ENCODE assay signal across 34 cellular contexts in the genomic region with DNA sequence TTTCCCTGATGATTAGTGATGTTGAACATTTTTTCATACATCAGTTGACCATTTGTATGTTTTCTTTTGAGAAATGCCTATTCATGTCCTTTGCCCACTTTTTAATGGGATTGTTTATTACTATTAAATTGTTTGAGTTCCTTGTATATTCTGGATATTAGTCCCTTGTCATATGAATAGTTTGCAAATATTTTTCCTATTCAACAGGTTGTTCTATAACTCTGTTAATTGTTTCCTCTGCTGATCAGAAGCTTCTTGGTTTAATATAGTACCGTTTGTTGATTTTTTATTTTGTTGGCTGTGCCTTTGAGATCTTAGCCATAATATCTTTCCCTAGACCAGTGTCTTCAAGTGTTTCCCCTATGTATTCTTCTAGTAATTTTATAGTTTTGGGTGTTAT.
"Had no signal": no experiment of that assay in that cellular context is flagged by ENCODE, and none has a peak within 500 bp of the region (broad histone marks: within the 10 kb centered on the region; RNA-seq: fewer than 3 reads in every experiment).

No MANE protein-coding gene starts in this region.

- H3K4me3 ChIP-seq: MG63 had no signal

- H3K36me3 ChIP-seq: MG63 had no signal

- H3K9me3 ChIP-seq: MG63 had no signal

- DNase-seq: Karpas-422, Kasumi-1, MG63, MM.1S, MV-4-11, NCI-H1048, NCI-H1092, NCI-H1092 treated with DMSO at 0.1 percent for 48 hours, NCI-H1105, NCI-H1105 treated with DMSO at 0.1 percent for 48 hours, NCI-H1417, NCI-H1417 treated with DMSO at 0.1 percent for 48 hours, NCI-H1436, NCI-H1436 treated with DMSO at 0.1 percent for 48 hours, NCI-H146, NCI-H1694, NCI-H1694 treated with DMSO at 0.1 percent for 48 hours, NCI-H187, NCI-H187 treated with DMSO at 0.1 percent for 48 hours, NCI-H1930, NCI-H2029, NCI-H2029 treated with DMSO at 0.1 percent for 48 hours, NCI-H2081, NCI-H2081 treated with DMSO at 0.1 percent for 48 hours, NCI-H2107, NCI-H2171, NCI-H2171 treated with DMSO at 0.1 percent for 48 hours, NCI-H2227 treated with DMSO at 0.1 percent for 48 hours, NCI-H226, NCI-H345, NCI-H446, NCI-H446 treated with DMSO at 0.1 percent for 48 hours, NCI-H510A, NCI-H510A treated with DMSO at 0.1 percent for 48 hours had no signal
